In the genomic region with DNA sequence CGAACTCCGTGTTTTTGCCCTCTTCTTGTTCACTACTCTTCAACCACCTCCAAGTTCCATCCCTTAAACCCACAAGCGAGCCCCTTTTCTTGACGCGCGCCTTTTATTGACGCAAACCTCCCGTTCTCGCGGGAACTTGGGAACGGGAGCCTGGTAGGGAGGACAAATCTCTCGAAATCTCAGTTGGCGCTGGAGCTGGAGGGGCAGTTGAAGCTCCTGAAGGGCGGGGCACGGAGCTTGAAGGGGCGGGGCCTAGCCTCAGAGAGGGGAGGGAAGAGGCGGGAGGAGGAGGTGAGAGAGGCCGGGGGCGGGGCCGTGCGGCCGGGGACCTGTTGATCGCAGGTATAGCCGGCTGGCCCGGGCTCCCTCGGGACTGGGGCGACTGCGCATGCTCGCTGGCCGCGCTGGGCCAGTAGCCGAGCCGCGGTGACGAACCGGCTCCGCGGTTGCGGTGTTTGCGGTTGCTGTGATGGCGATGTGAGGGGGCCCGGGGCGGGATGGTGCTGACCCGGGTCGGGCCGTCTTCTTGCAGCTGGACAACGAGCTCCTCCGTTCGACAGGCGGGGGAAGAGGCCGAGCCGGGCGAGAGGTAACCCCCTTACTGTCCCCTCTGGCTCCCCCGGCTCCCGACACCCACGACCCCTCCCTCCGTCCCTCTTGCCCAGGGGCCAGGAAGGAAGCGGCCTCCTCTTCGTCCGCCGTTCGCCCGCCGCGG, we compare ENCODE assay signal across 1 cellular context.
TF ChIP-seq lines count a peak whose summit lies in the region.

A gene (plus strand): TSS at position 395 of the 715 bp plus-strand sequence. CDS start 14,835 bp downstream, outside the sequence.

TF ChIP-seq in K562, 482 proteins besides CTCF, POLR2A, EP300 and RAD21 (continued from another document and continues in another):
- TF ChIP-seq, protein P1, sequence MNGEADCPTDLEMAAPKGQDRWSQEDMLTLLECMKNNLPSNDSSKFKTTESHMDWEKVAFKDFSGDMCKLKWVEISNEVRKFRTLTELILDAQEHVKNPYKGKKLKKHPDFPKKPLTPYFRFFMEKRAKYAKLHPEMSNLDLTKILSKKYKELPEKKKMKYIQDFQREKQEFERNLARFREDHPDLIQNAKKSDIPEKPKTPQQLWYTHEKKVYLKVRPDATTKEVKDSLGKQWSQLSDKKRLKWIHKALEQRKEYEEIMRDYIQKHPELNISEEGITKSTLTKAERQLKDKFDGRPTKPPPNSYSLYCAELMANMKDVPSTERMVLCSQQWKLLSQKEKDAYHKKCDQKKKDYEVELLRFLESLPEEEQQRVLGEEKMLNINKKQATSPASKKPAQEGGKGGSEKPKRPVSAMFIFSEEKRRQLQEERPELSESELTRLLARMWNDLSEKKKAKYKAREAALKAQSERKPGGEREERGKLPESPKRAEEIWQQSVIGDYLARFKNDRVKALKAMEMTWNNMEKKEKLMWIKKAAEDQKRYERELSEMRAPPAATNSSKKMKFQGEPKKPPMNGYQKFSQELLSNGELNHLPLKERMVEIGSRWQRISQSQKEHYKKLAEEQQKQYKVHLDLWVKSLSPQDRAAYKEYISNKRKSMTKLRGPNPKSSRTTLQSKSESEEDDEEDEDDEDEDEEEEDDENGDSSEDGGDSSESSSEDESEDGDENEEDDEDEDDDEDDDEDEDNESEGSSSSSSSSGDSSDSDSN (IDR thresholded peaks at IDR 0.05; ENCODE audit: borderline replicate concordance in 1 of 2, low read depth in 2 of 2, low read length in 2 of 2), result 0 out of 4 replicates have a peak, but pooled peaks of 1 of the 2 experiments have one; percentile 14
- TF ChIP-seq MAZ (CRISPR knock-in tag; conservative IDR thresholded peaks at IDR 0.05 in 1 of 2, IDR thresholded peaks at IDR 0.05 in 1 of 2) (peak; percentile 74 to 97), CCAR2 (IDR thresholded peaks at IDR 0.05; ENCODE audit: low read depth, low read length) (no peak), ATF7 (IDR thresholded peaks at IDR 0.05) (peak; percentile 55; the same call in 1 of the 2 replicates), POLR3A (IDR thresholded peaks at IDR 0.05; ENCODE audit: borderline replicate concordance, extremely low read depth, insufficient read depth, insufficient read length) (no peak), ZNF134 (CRISPR knock-in tag; conservative IDR thresholded peaks at IDR 0.05) (no peak), JUN (IDR thresholded peaks at IDR 0.05; ENCODE audit: borderline replicate concordance, low read depth, low read length) (no peak), JUN (CRISPR knock-in tag; IDR thresholded peaks at IDR 0.05; ENCODE audit: borderline replicate concordance) (no peak), PML (IDR thresholded peaks at IDR 0.05; ENCODE audit: low read length) (peak; percentile 92), KAT7 (CRISPR knock-in tag; IDR thresholded peaks at IDR 0.05; ENCODE audit: borderline replicate concordance) (no peak), ZNF124 (CRISPR knock-in tag; IDR thresholded peaks at IDR 0.05) (no peak), ZSCAN29 (IDR thresholded peaks at IDR 0.05) (no peak), POLR2G (IDR thresholded peaks at IDR 0.05; ENCODE audit: low read depth, low read length) (peak; percentile 89), YY1 (IDR thresholded peaks at IDR 0.05; ENCODE audit: borderline replicate concordance in 1 of 3, control insufficient read depth in 1 of 3, extremely low read depth in 1 of 3, insufficient read depth in 3 of 3, insufficient read length in 1 of 3, insufficient replicate concordance in 2 of 3, low read depth in 1 of 3, low read length in 2 of 3) (peak in 2 of 3 experiments; percentile 20 to 64), ZBTB8A (IDR thresholded peaks at IDR 0.05; ENCODE audit: partially characterized antibody) (no peak), ARID2 (IDR thresholded peaks at IDR 0.05) (no peak), DMBX1 (CRISPR knock-in tag; IDR thresholded peaks at IDR 0.05; ENCODE audit: borderline replicate concordance) (no peak), DACH1 (IDR thresholded peaks at IDR 0.05; ENCODE audit: partially characterized antibody) (no peak), U2AF2 (optimal IDR thresholded peaks at IDR 0.05; ENCODE audit: low read depth, low read length) (no peak)
- TF ChIP-seq, protein P2, sequence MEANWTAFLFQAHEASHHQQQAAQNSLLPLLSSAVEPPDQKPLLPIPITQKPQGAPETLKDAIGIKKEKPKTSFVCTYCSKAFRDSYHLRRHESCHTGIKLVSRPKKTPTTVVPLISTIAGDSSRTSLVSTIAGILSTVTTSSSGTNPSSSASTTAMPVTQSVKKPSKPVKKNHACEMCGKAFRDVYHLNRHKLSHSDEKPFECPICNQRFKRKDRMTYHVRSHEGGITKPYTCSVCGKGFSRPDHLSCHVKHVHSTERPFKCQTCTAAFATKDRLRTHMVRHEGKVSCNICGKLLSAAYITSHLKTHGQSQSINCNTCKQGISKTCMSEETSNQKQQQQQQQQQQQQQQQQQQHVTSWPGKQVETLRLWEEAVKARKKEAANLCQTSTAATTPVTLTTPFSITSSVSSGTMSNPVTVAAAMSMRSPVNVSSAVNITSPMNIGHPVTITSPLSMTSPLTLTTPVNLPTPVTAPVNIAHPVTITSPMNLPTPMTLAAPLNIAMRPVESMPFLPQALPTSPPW (CRISPR knock-in tag; IDR thresholded peaks at IDR 0.05), result peak; percentile 83
- TF ChIP-seq, protein P3, sequence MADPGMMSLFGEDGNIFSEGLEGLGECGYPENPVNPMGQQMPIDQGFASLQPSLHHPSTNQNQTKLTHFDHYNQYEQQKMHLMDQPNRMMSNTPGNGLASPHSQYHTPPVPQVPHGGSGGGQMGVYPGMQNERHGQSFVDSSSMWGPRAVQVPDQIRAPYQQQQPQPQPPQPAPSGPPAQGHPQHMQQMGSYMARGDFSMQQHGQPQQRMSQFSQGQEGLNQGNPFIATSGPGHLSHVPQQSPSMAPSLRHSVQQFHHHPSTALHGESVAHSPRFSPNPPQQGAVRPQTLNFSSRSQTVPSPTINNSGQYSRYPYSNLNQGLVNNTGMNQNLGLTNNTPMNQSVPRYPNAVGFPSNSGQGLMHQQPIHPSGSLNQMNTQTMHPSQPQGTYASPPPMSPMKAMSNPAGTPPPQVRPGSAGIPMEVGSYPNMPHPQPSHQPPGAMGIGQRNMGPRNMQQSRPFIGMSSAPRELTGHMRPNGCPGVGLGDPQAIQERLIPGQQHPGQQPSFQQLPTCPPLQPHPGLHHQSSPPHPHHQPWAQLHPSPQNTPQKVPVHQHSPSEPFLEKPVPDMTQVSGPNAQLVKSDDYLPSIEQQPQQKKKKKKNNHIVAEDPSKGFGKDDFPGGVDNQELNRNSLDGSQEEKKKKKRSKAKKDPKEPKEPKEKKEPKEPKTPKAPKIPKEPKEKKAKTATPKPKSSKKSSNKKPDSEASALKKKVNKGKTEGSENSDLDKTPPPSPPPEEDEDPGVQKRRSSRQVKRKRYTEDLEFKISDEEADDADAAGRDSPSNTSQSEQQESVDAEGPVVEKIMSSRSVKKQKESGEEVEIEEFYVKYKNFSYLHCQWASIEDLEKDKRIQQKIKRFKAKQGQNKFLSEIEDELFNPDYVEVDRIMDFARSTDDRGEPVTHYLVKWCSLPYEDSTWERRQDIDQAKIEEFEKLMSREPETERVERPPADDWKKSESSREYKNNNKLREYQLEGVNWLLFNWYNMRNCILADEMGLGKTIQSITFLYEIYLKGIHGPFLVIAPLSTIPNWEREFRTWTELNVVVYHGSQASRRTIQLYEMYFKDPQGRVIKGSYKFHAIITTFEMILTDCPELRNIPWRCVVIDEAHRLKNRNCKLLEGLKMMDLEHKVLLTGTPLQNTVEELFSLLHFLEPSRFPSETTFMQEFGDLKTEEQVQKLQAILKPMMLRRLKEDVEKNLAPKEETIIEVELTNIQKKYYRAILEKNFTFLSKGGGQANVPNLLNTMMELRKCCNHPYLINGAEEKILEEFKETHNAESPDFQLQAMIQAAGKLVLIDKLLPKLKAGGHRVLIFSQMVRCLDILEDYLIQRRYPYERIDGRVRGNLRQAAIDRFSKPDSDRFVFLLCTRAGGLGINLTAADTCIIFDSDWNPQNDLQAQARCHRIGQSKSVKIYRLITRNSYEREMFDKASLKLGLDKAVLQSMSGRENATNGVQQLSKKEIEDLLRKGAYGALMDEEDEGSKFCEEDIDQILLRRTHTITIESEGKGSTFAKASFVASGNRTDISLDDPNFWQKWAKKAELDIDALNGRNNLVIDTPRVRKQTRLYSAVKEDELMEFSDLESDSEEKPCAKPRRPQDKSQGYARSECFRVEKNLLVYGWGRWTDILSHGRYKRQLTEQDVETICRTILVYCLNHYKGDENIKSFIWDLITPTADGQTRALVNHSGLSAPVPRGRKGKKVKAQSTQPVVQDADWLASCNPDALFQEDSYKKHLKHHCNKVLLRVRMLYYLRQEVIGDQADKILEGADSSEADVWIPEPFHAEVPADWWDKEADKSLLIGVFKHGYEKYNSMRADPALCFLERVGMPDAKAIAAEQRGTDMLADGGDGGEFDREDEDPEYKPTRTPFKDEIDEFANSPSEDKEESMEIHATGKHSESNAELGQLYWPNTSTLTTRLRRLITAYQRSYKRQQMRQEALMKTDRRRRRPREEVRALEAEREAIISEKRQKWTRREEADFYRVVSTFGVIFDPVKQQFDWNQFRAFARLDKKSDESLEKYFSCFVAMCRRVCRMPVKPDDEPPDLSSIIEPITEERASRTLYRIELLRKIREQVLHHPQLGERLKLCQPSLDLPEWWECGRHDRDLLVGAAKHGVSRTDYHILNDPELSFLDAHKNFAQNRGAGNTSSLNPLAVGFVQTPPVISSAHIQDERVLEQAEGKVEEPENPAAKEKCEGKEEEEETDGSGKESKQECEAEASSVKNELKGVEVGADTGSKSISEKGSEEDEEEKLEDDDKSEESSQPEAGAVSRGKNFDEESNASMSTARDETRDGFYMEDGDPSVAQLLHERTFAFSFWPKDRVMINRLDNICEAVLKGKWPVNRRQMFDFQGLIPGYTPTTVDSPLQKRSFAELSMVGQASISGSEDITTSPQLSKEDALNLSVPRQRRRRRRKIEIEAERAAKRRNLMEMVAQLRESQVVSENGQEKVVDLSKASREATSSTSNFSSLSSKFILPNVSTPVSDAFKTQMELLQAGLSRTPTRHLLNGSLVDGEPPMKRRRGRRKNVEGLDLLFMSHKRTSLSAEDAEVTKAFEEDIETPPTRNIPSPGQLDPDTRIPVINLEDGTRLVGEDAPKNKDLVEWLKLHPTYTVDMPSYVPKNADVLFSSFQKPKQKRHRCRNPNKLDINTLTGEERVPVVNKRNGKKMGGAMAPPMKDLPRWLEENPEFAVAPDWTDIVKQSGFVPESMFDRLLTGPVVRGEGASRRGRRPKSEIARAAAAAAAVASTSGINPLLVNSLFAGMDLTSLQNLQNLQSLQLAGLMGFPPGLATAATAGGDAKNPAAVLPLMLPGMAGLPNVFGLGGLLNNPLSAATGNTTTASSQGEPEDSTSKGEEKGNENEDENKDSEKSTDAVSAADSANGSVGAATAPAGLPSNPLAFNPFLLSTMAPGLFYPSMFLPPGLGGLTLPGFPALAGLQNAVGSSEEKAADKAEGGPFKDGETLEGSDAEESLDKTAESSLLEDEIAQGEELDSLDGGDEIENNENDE (IDR thresholded peaks at IDR 0.05; ENCODE audit: low read depth, low read length), result no peak
- TF ChIP-seq, protein P4, sequence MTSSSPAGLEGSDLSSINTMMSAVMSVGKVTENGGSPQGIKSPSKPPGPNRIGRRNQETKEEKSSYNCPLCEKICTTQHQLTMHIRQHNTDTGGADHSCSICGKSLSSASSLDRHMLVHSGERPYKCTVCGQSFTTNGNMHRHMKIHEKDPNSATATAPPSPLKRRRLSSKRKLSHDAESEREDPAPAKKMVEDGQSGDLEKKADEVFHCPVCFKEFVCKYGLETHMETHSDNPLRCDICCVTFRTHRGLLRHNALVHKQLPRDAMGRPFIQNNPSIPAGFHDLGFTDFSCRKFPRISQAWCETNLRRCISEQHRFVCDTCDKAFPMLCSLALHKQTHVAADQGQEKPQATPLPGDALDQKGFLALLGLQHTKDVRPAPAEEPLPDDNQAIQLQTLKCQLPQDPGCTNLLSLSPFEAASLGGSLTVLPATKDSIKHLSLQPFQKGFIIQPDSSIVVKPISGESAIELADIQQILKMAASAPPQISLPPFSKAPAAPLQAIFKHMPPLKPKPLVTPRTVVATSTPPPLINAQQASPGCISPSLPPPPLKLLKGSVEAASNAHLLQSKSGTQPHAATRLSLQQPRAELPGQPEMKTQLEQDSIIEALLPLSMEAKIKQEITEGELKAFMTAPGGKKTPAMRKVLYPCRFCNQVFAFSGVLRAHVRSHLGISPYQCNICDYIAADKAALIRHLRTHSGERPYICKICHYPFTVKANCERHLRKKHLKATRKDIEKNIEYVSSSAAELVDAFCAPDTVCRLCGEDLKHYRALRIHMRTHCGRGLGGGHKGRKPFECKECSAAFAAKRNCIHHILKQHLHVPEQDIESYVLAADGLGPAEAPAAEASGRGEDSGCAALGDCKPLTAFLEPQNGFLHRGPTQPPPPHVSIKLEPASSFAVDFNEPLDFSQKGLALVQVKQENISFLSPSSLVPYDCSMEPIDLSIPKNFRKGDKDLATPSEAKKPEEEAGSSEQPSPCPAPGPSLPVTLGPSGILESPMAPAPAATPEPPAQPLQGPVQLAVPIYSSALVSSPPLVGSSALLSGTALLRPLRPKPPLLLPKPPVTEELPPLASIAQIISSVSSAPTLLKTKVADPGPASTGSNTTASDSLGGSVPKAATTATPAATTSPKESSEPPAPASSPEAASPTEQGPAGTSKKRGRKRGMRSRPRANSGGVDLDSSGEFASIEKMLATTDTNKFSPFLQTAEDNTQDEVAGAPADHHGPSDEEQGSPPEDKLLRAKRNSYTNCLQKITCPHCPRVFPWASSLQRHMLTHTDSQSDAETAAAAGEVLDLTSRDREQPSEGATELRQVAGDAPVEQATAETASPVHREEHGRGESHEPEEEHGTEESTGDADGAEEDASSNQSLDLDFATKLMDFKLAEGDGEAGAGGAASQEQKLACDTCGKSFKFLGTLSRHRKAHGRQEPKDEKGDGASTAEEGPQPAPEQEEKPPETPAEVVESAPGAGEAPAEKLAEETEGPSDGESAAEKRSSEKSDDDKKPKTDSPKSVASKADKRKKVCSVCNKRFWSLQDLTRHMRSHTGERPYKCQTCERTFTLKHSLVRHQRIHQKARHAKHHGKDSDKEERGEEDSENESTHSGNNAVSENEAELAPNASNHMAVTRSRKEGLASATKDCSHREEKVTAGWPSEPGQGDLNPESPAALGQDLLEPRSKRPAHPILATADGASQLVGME (CRISPR knock-in tag; IDR thresholded peaks at IDR 0.05), result no peak
